ENCODE assay signal across 1 cellular context in genomic region chr11:3155216-3155615, GRCh38.
TF ChIP-seq lines count a peak whose summit lies in the region.

No MANE protein-coding gene starts in this region.

TF ChIP-seq in H1, 55 proteins besides CTCF, POLR2A, EP300 and RAD21:
- TF ChIP-seq ASH2L (IDR thresholded peaks at IDR 0.05; ENCODE audit: low read length): no peak
- TF ChIP-seq MAX (IDR thresholded peaks at IDR 0.05): no peak
- TF ChIP-seq ATF2 (IDR thresholded peaks at IDR 0.05; ENCODE audit: low read length): no peak
- no peak for TF ChIP-seq EGR1 (IDR thresholded peaks at IDR 0.05; ENCODE audit: borderline replicate concordance, low read depth, low read length)
- TF ChIP-seq CHD1 (IDR thresholded peaks at IDR 0.05; ENCODE audit: low read depth, low read length): no peak
- TF ChIP-seq CTBP2 (IDR thresholded peaks at IDR 0.05; ENCODE audit: borderline replicate concordance, insufficient read depth, insufficient read length, low read length): no peak
- TF ChIP-seq CHD2 (IDR thresholded peaks at IDR 0.05; ENCODE audit: low read length): no peak
- no peak for TF ChIP-seq KDM5A (IDR thresholded peaks at IDR 0.05; ENCODE audit: low read length)
- no peak for TF ChIP-seq JUND (IDR thresholded peaks at IDR 0.05; ENCODE audit: low read length)
- no peak for TF ChIP-seq RBBP5 (IDR thresholded peaks at IDR 0.05; ENCODE audit: borderline replicate concordance, low read depth, low read length)
- TF ChIP-seq CEBPB (IDR thresholded peaks at IDR 0.05; ENCODE audit: low read depth, low read length): no peak
- TF ChIP-seq SUZ12 (IDR thresholded peaks at IDR 0.05; ENCODE audit: low read length): no peak
- TF ChIP-seq, protein P1, sequence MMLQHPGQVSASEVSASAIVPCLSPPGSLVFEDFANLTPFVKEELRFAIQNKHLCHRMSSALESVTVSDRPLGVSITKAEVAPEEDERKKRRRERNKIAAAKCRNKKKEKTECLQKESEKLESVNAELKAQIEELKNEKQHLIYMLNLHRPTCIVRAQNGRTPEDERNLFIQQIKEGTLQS (IDR thresholded peaks at IDR 0.05; ENCODE audit: insufficient read depth, low read depth, low read length): no peak
- no peak for TF ChIP-seq YY1 (IDR thresholded peaks at IDR 0.05; ENCODE audit: low read depth, low read length)
- no peak for TF ChIP-seq NANOG (IDR thresholded peaks at IDR 0.05; ENCODE audit: insufficient read depth, low read depth, low read length, poor library complexity, severe bottlenecking)
- TF ChIP-seq RFX5 (IDR thresholded peaks at IDR 0.05; ENCODE audit: borderline replicate concordance, low read depth, low read length): no peak
- no peak for TF ChIP-seq SP1 (IDR thresholded peaks at IDR 0.05; ENCODE audit: low read depth, low read length)
- TF ChIP-seq SAP30 (IDR thresholded peaks at IDR 0.05; ENCODE audit: insufficient read depth, insufficient replicate concordance, low read length): no peak
- no peak for TF ChIP-seq TBP (IDR thresholded peaks at IDR 0.05; ENCODE audit: low read depth, low read length)
